14 cellular contexts compared by ENCODE assay signal in genomic region chr6:147063469-147064031, GRCh38.
DNase-seq lines count a peak whose midpoint lies in the region; FAIRE-seq and TF ChIP-seq lines count a peak whose summit lies in the region.
"Had no signal": no experiment of that assay in that cellular context is flagged by ENCODE, and none has a peak within 500 bp of the region (broad histone marks: within the 10 kb centered on the region; RNA-seq: fewer than 3 reads in every experiment).

No MANE protein-coding gene starts in this region.

- FAIRE-seq in frontal cortex (lab: Jason Lieb, UNC), result no peak
- FAIRE-seq: GM12892 had no signal

- no peaks in the 10 kb centered on the region for H3K79me2 ChIP-seq in Karpas-422 (ENCODE audit: low read length)

- POLR2A ChIA-PET in RWPE1 (lab: Yijun Ruan, JAX; ENCODE audit: low non-redundant PET), result no interaction called here

- no peaks in the 10 kb centered on the region for H3K9me2 ChIP-seq in Karpas-422 (replicated peaks; ENCODE audit: insufficient read depth, low read length)

- H3K27me3 ChIP-seq in Karpas-422 (ENCODE audit: low read length), result no peaks in the 10 kb centered on the region
- H3K27me3 ChIP-seq: esophagus muscularis mucosa, tibial artery had no signal

- peak; percentile 82 for DNase-seq in EL
- peak; percentile 20 for DNase-seq in RWPE1 (ENCODE audit: low spot score)
- DNase-seq in fibroblast of gingiva (ENCODE audit: low read depth), result peak; percentile 72
- DNase-seq in non-pigmented ciliary epithelial cell (ENCODE audit: low read depth), result peak; percentile 44
- no peak for DNase-seq in frontal cortex (ENCODE audit: low spot score in 2 of 2)
- DNase-seq in activated CD4-positive, alpha-beta T cell treated with anti-CD3 and anti-CD28 coated beads for 48 hours, result no peak
- DNase-seq in Karpas-422, result no peak
- DNase-seq in NCI-H345 (lab: John Stamatoyannopoulos, UW), result no peak
- DNase-seq: amniotic stem cell, left ventricle myocardium superior, NCI-H2029, tibial artery had no signal

- CTCF ChIA-PET in RWPE1 (lab: Yijun Ruan, JAX), result no interaction called here

- no peaks in the 10 kb centered on the region for H4K20me1 ChIP-seq in Karpas-422 (ENCODE audit: insufficient read depth, low read depth, low read length)

- H3K9ac ChIP-seq in Karpas-422 (ENCODE audit: low read length), result no peak overlapping the region

- no peak overlapping the region for H3K4me2 ChIP-seq in Karpas-422 (ENCODE audit: low read depth, low read length, poor library complexity, severe bottlenecking)

- H2AFZ ChIP-seq in Karpas-422 (ENCODE audit: low read length), result no peak overlapping the region

- H3K4me3 ChIP-seq in Karpas-422 (ENCODE audit: low read length), result no peak overlapping the region
- H3K4me3 ChIP-seq: esophagus muscularis mucosa, tibial artery had no signal

- H3K36me3 ChIP-seq in Karpas-422 (ENCODE audit: insufficient read depth, low read length), result no peaks in the 10 kb centered on the region
- H3K36me3 ChIP-seq: esophagus muscularis mucosa, tibial artery had no signal

- no peaks in the 10 kb centered on the region for H3K9me3 ChIP-seq in Karpas-422 (ENCODE audit: low read length)
- H3K9me3 ChIP-seq: esophagus muscularis mucosa, tibial artery had no signal

- no peak for TF ChIP-seq CTCF in RWPE1 (conservative IDR thresholded peaks at IDR 0.05; ENCODE audit: low read depth)

- H3K4me1 ChIP-seq in Karpas-422 (ENCODE audit: low read length), result no peaks in the 10 kb centered on the region

- H3K27ac ChIP-seq in RWPE1 (no peak overlapping the region), Karpas-422 (ENCODE audit: low read length) (no peak overlapping the region)
- H3K27ac ChIP-seq: esophagus muscularis mucosa, tibial artery had no signal

Comparison
In these comparisons a context has a peak if more than half of its experiments do, and no peak if none do; other contexts are left out.
1. DNase-seq: peak in EL (single experiment), RWPE1 (single experiment), fibroblast of gingiva (single experiment) and non-pigmented ciliary epithelial cell (single experiment); none in frontal cortex (0 of 2), activated CD4-positive, alpha-beta T cell treated with anti-CD3 and anti-CD28 coated beads for 48 hours (single experiment), Karpas-422 (single experiment) and NCI-H345 (single experiment).